ENCODE assay signal across 20 cellular contexts in the genomic region with DNA sequence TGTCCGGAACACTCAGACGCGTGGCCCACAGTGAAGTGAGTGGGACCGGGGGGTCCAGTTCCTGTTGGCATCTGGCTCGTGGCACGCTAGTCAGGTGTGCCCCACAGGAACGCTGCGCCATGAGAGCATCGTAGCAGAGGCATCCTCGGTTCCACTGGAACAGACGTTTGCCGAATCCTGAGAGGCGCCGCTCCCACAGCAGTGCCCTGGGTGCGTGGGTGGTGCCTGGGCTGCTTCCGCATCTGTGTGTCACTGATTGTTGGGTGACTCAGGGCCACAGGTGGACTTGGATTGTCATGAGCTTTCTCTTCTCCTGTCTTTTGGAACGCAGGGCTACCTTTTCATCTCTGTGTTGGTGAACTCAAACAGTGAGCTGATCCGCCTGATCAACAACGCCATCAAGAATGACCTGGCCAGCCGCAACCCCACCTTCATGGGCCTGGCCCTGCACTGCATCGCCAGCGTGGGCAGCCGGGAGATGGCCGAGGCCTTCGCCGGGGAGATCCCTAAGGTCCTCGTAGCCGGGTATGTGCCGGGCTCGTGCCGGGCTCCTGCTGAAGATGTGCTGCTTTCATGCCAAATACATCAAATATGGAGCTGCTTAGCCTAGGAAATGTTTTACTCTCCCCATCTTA. TPM values are rescaled to one million over a fixed set of nuclear protein-coding genes. Genes with fewer than 3 reads are reported as not detected.
DNase-seq lines count a peak whose midpoint lies in the region; ATAC-seq and FAIRE-seq lines count a peak whose summit lies in the region.
"Had no signal": no experiment of that assay in that cellular context is flagged by ENCODE, and none has a peak within 500 bp of the region (broad histone marks: within the 10 kb centered on the region; RNA-seq: fewer than 3 reads in every experiment).

No MANE protein-coding gene starts in this region.

- peak overlapping the region; percentile 69 for H3K27ac Mint-ChIP-seq in activated T-cell treated with anti-CD3 and anti-CD28 coated beads, Interleukin-2, amount 50 U/mL, for 24 hours
- peak overlapping the region in 2 of 3 donors; percentile 39 to 78 for H3K27ac Mint-ChIP-seq in IgD-negative memory B cell
- peak overlapping the region in 5 of 6 donors; percentile 30 to 99 (median 89) for H3K27ac Mint-ChIP-seq in immature natural killer cell

- H3K36me3 Mint-ChIP-seq in activated T-cell treated with anti-CD3 and anti-CD28 coated beads, Interleukin-2, amount 50 U/mL, for 24 hours (ENCODE audit: low read depth), result peaks cover 61% of the 10 kb centered on the region
- H3K36me3 Mint-ChIP-seq in IgD-negative memory B cell, result peaks cover 6% of the 10 kb centered on the region
- H3K36me3 Mint-ChIP-seq in immature natural killer cell, result peaks cover 16 to 24% (median 18%) of the 10 kb centered on the region in 3 donors

- ATAC-seq in HG03460 (IDR thresholded peaks at IDR 0.05; ENCODE audit: unreplicated experiment) (no peak), HG02981 (IDR thresholded peaks at IDR 0.05; ENCODE audit: unreplicated experiment) (no peak)
- ATAC-seq: PC-3 had no signal

- 92 to 96% (median 94%) methylated on average over 31 of the region's 31 CpGs for WGBS in small intestine, 3 donors

- no peaks in the 10 kb centered on the region for H3K27me3 Mint-ChIP-seq in activated T-cell treated with anti-CD3 and anti-CD28 coated beads, Interleukin-2, amount 50 U/mL, for 24 hours
- H3K27me3 Mint-ChIP-seq in IgD-negative memory B cell (no peaks in the 10 kb centered on the region), immature natural killer cell (ENCODE audit: low read depth in 3 of 3) (peaks cover 2 to 12% (median 5%) of the 10 kb centered on the region in 3 donors)

- H3K9me3 Mint-ChIP-seq in activated T-cell treated with anti-CD3 and anti-CD28 coated beads, Interleukin-2, amount 50 U/mL, for 24 hours, result no peaks in the 10 kb centered on the region
- H3K9me3 Mint-ChIP-seq in IgD-negative memory B cell, result no peaks in the 10 kb centered on the region
- H3K9me3 Mint-ChIP-seq in immature natural killer cell, result no peaks in the 10 kb centered on the region

- H3K4me1 Mint-ChIP-seq in activated T-cell treated with anti-CD3 and anti-CD28 coated beads, Interleukin-2, amount 50 U/mL, for 24 hours (ENCODE audit: low read depth), result peaks cover 39% of the 10 kb centered on the region
- H3K4me1 Mint-ChIP-seq in IgD-negative memory B cell (peaks cover 2 to 5% (median 2%) of the 10 kb centered on the region in 3 donors), immature natural killer cell (peaks cover 70 to 78% of the 10 kb centered on the region in 2 donors)

- no peak overlapping the region for H3K4me3 Mint-ChIP-seq in activated T-cell treated with anti-CD3 and anti-CD28 coated beads, Interleukin-2, amount 50 U/mL, for 24 hours
- H3K4me3 Mint-ChIP-seq in IgD-negative memory B cell, result peak overlapping the region in 1 of 4 donors; percentile 28
- no peak overlapping the region for H3K4me3 Mint-ChIP-seq in immature natural killer cell

- DNase-seq in activated T-cell treated with anti-CD3 and anti-CD28 coated beads, Interleukin-2, amount 50 U/mL, for 24 hours, result no peak
- no peak for DNase-seq in activated T-cell treated with anti-CD3 and anti-CD28 coated beads, Interleukin-2, amount 50 U/mL, for 1 hour
- DNase-seq in immature natural killer cell (no peak), NCI-H2081 (lab: John Stamatoyannopoulos, UW) (no peak), small intestine (no peak)
- DNase-seq: 8988T, BE2C, COR-L47, EL, NCI-H1417 treated with DMSO at 0.1 percent for 48 hours, NCI-H1930, NCI-H2171 treated with DMSO at 0.1 percent for 48 hours, NCI-H774, PC-3, SJCRH30 had no signal

- H3K36me3 ChIP-seq in small intestine (ENCODE audit: control insufficient read depth in 2 of 2, insufficient read depth in 2 of 2, low read length in 2 of 2), result peaks cover 2 to 23% of the 10 kb centered on the region in 2 donors

- no peak overlapping the region for H3K27ac ChIP-seq in small intestine (ENCODE audit: low read depth in 1 of 2, low read length in 1 of 2)
- H3K27ac ChIP-seq: SJCRH30 had no signal

- no peak overlapping the region for H3K4me3 ChIP-seq in small intestine (ENCODE audit: low read depth in 1 of 2, low read length in 2 of 2)
- H3K4me3 ChIP-seq: SJCRH30 had no signal

- no peaks in the 10 kb centered on the region for H3K27me3 ChIP-seq in small intestine (ENCODE audit: control insufficient read depth in 2 of 2, insufficient read depth in 2 of 2, low read length in 2 of 2)
- H3K27me3 ChIP-seq: BE2C, SJCRH30 had no signal

- no peaks in the 10 kb centered on the region for H3K9me3 ChIP-seq in small intestine (ENCODE audit: control insufficient read depth, low read depth)
- H3K9me3 ChIP-seq: BE2C, SJCRH30 had no signal

- no peaks in the 10 kb centered on the region for H3K4me1 ChIP-seq in small intestine (ENCODE audit: control insufficient read depth in 2 of 2, insufficient read depth in 1 of 2, low read depth in 1 of 2, low read length in 1 of 2)
- H3K4me1 ChIP-seq: BE2C, SJCRH30 had no signal

- no peak for FAIRE-seq in small intestine (lab: Jason Lieb, UNC)
- FAIRE-seq: GM19239, H54 had no signal

RNA-seq across cellular contexts. Expression of a gene that starts 46.2 kb away (rescaled TPM):
- polyA plus RNA-seq in IgD-negative memory B cell, result 7.1 TPM
- polyA plus RNA-seq in immature natural killer cell, result 10 to 100 TPM in 1 of 3 donors, 1 to 10 TPM in 2; 2.5 to 11.0 (median 7.1) TPM
- 10 to 100 TPM; 30.5 to 47.2 (median 42.7) TPM for polyA plus RNA-seq in small intestine
